19 cellular contexts compared by ENCODE assay signal in genomic region chr2:166238176-166238575, GRCh38.
"Had no signal": no experiment of that assay in that cellular context is flagged by ENCODE, and none has a peak within 500 bp of the region (broad histone marks: within the 10 kb centered on the region; RNA-seq: fewer than 3 reads in every experiment).

No MANE protein-coding gene starts in this region.

- H3K4me1 ChIP-seq: breast epithelium, parathyroid adenoma, sigmoid colon had no signal

- H3K9me3 Mint-ChIP-seq: activated CD8-positive, alpha-beta T cell treated with anti-CD3 and anti-CD28 coated beads for 36 hours; activated T-cell treated with anti-CD3 and anti-CD28 coated beads, Interleukin-2, amount 50 U/mL, for 4 hours; naive B cell; WTC11 had no signal

- H3K27ac ChIP-seq: breast epithelium, parathyroid adenoma, sigmoid colon had no signal

- H3K27me3 ChIP-seq: breast epithelium, foreskin keratinocyte, sigmoid colon had no signal

- H3K4me1 Mint-ChIP-seq: immature natural killer cell; naive B cell; stimulated activated effector memory CD8-positive, alpha-beta T cell treated with anti-CD3 and anti-CD28 coated beads, Interleukin-12 subunit alpha, Interleukin-12 subunit beta, amount 100 ng/mL, for 72 hours had no signal

- H3K27me3 Mint-ChIP-seq: activated CD8-positive, alpha-beta T cell treated with anti-CD3 and anti-CD28 coated beads for 36 hours; naive B cell had no signal

- H3K27ac Mint-ChIP-seq: activated CD8-positive, alpha-beta T cell treated with anti-CD3 and anti-CD28 coated beads for 36 hours; immature natural killer cell; naive B cell; stimulated activated effector memory CD8-positive, alpha-beta T cell treated with anti-CD3 and anti-CD28 coated beads, Interleukin-12 subunit alpha, Interleukin-12 subunit beta, amount 100 ng/mL, for 72 hours; WTC11 had no signal

- H3K9ac ChIP-seq: parathyroid adenoma had no signal

- H3K4me3 ChIP-seq: breast epithelium, sigmoid colon had no signal

- H2AFZ ChIP-seq: parathyroid adenoma had no signal

- H3K36me3 Mint-ChIP-seq: immature natural killer cell; naive B cell; stimulated activated effector memory CD8-positive, alpha-beta T cell treated with anti-CD3 and anti-CD28 coated beads, Interleukin-12 subunit alpha, Interleukin-12 subunit beta, amount 100 ng/mL, for 72 hours; WTC11 had no signal

- DNase-seq: activated CD4-positive, alpha-beta T cell treated with anti-CD3 and anti-CD28 coated beads for 4 hours; activated CD8-positive, alpha-beta T cell treated with anti-CD3 and anti-CD28 coated beads for 36 hours; activated effector memory CD4-positive, alpha-beta T cell treated with Interleukin-2 at 50 U/mL for 16 hours; activated naive CD4-positive, alpha-beta T cell treated with anti-CD3 and anti-CD28 coated beads, Interleukin-2, amount 50 U/mL, for 16 hours; activated T-cell treated with anti-CD3 and anti-CD28 coated beads, Interleukin-2, amount 50 U/mL, for 4 hours; cerebellar nuclear complex; erythroblast; foreskin keratinocyte; glutamatergic neuron; immature natural killer cell; left cardiac atrium; naive B cell; sigmoid colon; stimulated activated CD4-positive, alpha-beta T cell treated with anti-CD3 and anti-CD28 coated beads, Interleukin-1b, Interleukin-23, amount 100 ng/mL, for 48 hours; SW 1271 had no signal

- ATAC-seq: activated CD8-positive, alpha-beta T cell treated with anti-CD3 and anti-CD28 coated beads for 36 hours; activated T-cell treated with anti-CD3 and anti-CD28 coated beads, Interleukin-2, amount 50 U/mL, for 4 hours; foreskin keratinocyte; left cardiac atrium; stimulated activated effector memory CD8-positive, alpha-beta T cell treated with anti-CD3 and anti-CD28 coated beads, Interleukin-12 subunit alpha, Interleukin-12 subunit beta, amount 100 ng/mL, for 72 hours; WTC11 had no signal

- H3K36me3 ChIP-seq: breast epithelium had no signal

- H3K79me2 ChIP-seq: parathyroid adenoma had no signal

- H3K9me3 ChIP-seq: breast epithelium, sigmoid colon had no signal

- H3K4me3 Mint-ChIP-seq: activated CD8-positive, alpha-beta T cell treated with anti-CD3 and anti-CD28 coated beads for 36 hours; activated T-cell treated with anti-CD3 and anti-CD28 coated beads, Interleukin-2, amount 50 U/mL, for 4 hours; immature natural killer cell; naive B cell; stimulated activated effector memory CD8-positive, alpha-beta T cell treated with anti-CD3 and anti-CD28 coated beads, Interleukin-12 subunit alpha, Interleukin-12 subunit beta, amount 100 ng/mL, for 72 hours; WTC11 had no signal
